8 cellular contexts compared by ENCODE assay signal in genomic region chrX:150365953-150366911, GRCh38. TPM values are rescaled to one million over a fixed set of nuclear protein-coding genes. Genes with fewer than 3 reads are reported as not detected.
A peak's percentile ranks its signal among the peaks of the same experiment; 100 is the strongest.
DNase-seq lines count a peak whose midpoint lies in the region; ATAC-seq and TF ChIP-seq lines count a peak whose summit lies in the region.

No MANE protein-coding gene starts in this region.

- CTCF ChIA-PET in AG04449 (lab: Yijun Ruan, JAX): interaction anchor here (0.6 to 2.7 kb wide), 15 partner anchors 10 to 418 kb away, joined by 3 to 13 read pairs (median 4); no protein-coding TSS in a partner anchor

- TF ChIP-seq CTCF in AG04449 (IDR thresholded peaks at IDR 0.05; ENCODE audit: insufficient read depth, low read length, missing control alignments) (peak; percentile 19), glutamatergic neuron (IDR thresholded peaks at IDR 0.05; ENCODE audit: partially characterized antibody, unreplicated experiment) (no peak), omental fat pad (IDR thresholded peaks at IDR 0.05) (no peak)

- peaks cover 7% of the 10 kb centered on the region for H3K27me3 Mint-ChIP-seq in activated T-helper 2 cell treated with anti-CD3 and anti-CD28 coated beads, Interferon-gamma antibody, Interleukin-2, Interleukin-4, amounts not matched to agents 10 μg/mL and 5 μg/mL and 100 μg/mL, durations not matched to agents 14 hours and 24 hours and 36 hours (ENCODE audit: low read depth)
- H3K27me3 Mint-ChIP-seq in glutamatergic neuron (ENCODE audit: unreplicated experiment): peaks cover 5% of the 10 kb centered on the region

- peak overlapping the region; percentile 76 for H3K4me3 Mint-ChIP-seq in activated T-helper 2 cell treated with anti-CD3 and anti-CD28 coated beads, Interferon-gamma antibody, Interleukin-2, Interleukin-4, amounts not matched to agents 10 μg/mL and 5 μg/mL and 100 μg/mL, durations not matched to agents 14 hours and 24 hours and 36 hours (ENCODE audit: low read depth)
- H3K4me3 Mint-ChIP-seq in glutamatergic neuron (ENCODE audit: unreplicated experiment): peak overlapping the region; percentile 78

- no peaks in the 10 kb centered on the region for H3K9me3 Mint-ChIP-seq in activated T-helper 2 cell treated with anti-CD3 and anti-CD28 coated beads, Interferon-gamma antibody, Interleukin-2, Interleukin-4, amounts not matched to agents 10 μg/mL and 5 μg/mL and 100 μg/mL, durations not matched to agents 14 hours and 24 hours and 36 hours
- H3K9me3 Mint-ChIP-seq in glutamatergic neuron (ENCODE audit: unreplicated experiment): peaks cover 4% of the 10 kb centered on the region

- intact Hi-C loops in activated T-helper 2 cell treated with anti-CD3 and anti-CD28 coated beads, Interferon-gamma antibody, Interleukin-2, Interleukin-4, amounts not matched to agents 10 μg/mL and 5 μg/mL and 100 μg/mL, durations not matched to agents 14 hours and 24 hours and 36 hours (cut with micrococcal nuclease): loop anchor here (2.0 to 10.0 kb wide), 3 partner anchors 41 to 861 kb away; partner anchors contain the start of gene IDS

- peak; percentile 11 for ATAC-seq in omental fat pad (ENCODE audit: low FRiP score)
- ATAC-seq in esophagus mucosa: no peak

- H3K4me1 Mint-ChIP-seq in activated T-helper 2 cell treated with anti-CD3 and anti-CD28 coated beads, Interferon-gamma antibody, Interleukin-2, Interleukin-4, amounts not matched to agents 10 μg/mL and 5 μg/mL and 100 μg/mL, durations not matched to agents 14 hours and 24 hours and 36 hours (ENCODE audit: low read depth): peaks cover 19% of the 10 kb centered on the region
- peaks cover 5% of the 10 kb centered on the region for H3K4me1 Mint-ChIP-seq in glutamatergic neuron (ENCODE audit: low read depth, unreplicated experiment)

- peaks cover 4% of the 10 kb centered on the region for H3K36me3 Mint-ChIP-seq in activated T-helper 2 cell treated with anti-CD3 and anti-CD28 coated beads, Interferon-gamma antibody, Interleukin-2, Interleukin-4, amounts not matched to agents 10 μg/mL and 5 μg/mL and 100 μg/mL, durations not matched to agents 14 hours and 24 hours and 36 hours (ENCODE audit: low read depth)
- no peaks in the 10 kb centered on the region for H3K36me3 Mint-ChIP-seq in glutamatergic neuron (ENCODE audit: unreplicated experiment)

- peak overlapping the region; percentile 70 for H3K4me3 ChIP-seq in AG04449 (ENCODE audit: low read depth, low read length)

- H3K27ac Mint-ChIP-seq in activated T-helper 2 cell treated with anti-CD3 and anti-CD28 coated beads, Interferon-gamma antibody, Interleukin-2, Interleukin-4, amounts not matched to agents 10 μg/mL and 5 μg/mL and 100 μg/mL, durations not matched to agents 14 hours and 24 hours and 36 hours: peak overlapping the region; percentile 84
- H3K27ac Mint-ChIP-seq in glutamatergic neuron (ENCODE audit: unreplicated experiment): peak overlapping the region; percentile 77

- POLR2A ChIA-PET in AG04449 (lab: Yijun Ruan, JAX): no interaction called here

- DNase-seq in AG04449 (ENCODE audit: low read depth, low spot score) (no peak), HS-5 (ENCODE audit: low read depth) (peak; percentile 2), glutamatergic neuron (peak; percentile 47), omental fat pad (ENCODE audit: low spot score) (no peak), NCI-H128 (lab: John Stamatoyannopoulos, UW; ENCODE audit: unreplicated experiment) (no peak), NCI-H2196 (lab: John Stamatoyannopoulos, UW; ENCODE audit: unreplicated experiment) (no peak)
- no peak for DNase-seq in activated T-helper 2 cell treated with anti-CD3 and anti-CD28 coated beads, Interferon-gamma antibody, Interleukin-2, Interleukin-4, amounts not matched to agents 10 μg/mL and 5 μg/mL and 100 μg/mL, durations not matched to agents 14 hours and 24 hours and 36 hours (ENCODE audit: low spot score)

RNA-seq across cellular contexts. Expression of gene MAMLD1, which starts 3.1 kb away (rescaled TPM):
- 12.9 and 18.4 TPM in 2 replicates for total RNA-seq in activated T-helper 2 cell treated with anti-CD3 and anti-CD28 coated beads, Interferon-gamma antibody, Interleukin-2, Interleukin-4, amounts not matched to agents 10 μg/mL and 5 μg/mL and 100 μg/mL, durations not matched to agents 14 hours and 24 hours and 36 hours
- 0.25 TPM for total RNA-seq in glutamatergic neuron (ENCODE audit: unreplicated experiment)
- 10 to 100 TPM in 1 of 4 donors, 1 to 10 TPM in 3; 4.5 to 10.3 (median 6.2) TPM for total RNA-seq in omental fat pad
- 0.76 TPM for total RNA-seq in esophagus mucosa

Comparison
In these comparisons a context has a peak if more than half of its experiments do, and no peak if none do; other contexts are left out.
1. DNase-seq: peak in HS-5 (single experiment) and glutamatergic neuron (single experiment); none in AG04449 (single experiment), activated T-helper 2 cell treated with anti-CD3 and anti-CD28 coated beads, Interferon-gamma antibody, Interleukin-2, Interleukin-4, amounts not matched to agents 10 μg/mL and 5 μg/mL and 100 μg/mL, durations not matched to agents 14 hours and 24 hours and 36 hours (single experiment), omental fat pad (single experiment), NCI-H128 (single experiment) and NCI-H2196 (single experiment).